ENCODE assay signal across 8 cellular contexts in genomic region chr6:24283043-24283985, GRCh38.
DNase-seq lines count a peak whose midpoint lies in the region; ATAC-seq and TF ChIP-seq lines count a peak whose summit lies in the region.

No MANE protein-coding gene starts in this region.

- TF ChIP-seq CTCF in AG09309 (IDR thresholded peaks at IDR 0.05; ENCODE audit: control insufficient read depth, insufficient read depth, low read depth, low read length, missing control alignments): peak; percentile 78

- no peak overlapping the region for H3K4me3 ChIP-seq in AG09309 (ENCODE audit: control insufficient read depth, low read depth, low read length)

- DNase-seq in AG09309 (ENCODE audit: low read depth): peak; percentile 38
- DNase-seq in NCI-H1417 (lab: John Stamatoyannopoulos, UW): peak; percentile 80 to 93 (median 86)
- peak; percentile 60 for DNase-seq in SKM-1 (lab: John Stamatoyannopoulos, UW; ENCODE audit: unreplicated experiment)
- peak in 45 of 61 donors; percentile 2 to 63 (median 16) for DNase-seq in caudate nucleus (lab: John Stamatoyannopoulos, UW)
- peak; percentile 86 for DNase-seq in iris pigment epithelial cell (ENCODE audit: low read depth)
- DNase-seq in stimulated activated CD4-positive, alpha-beta T cell treated with anti-CD3 and anti-CD28 coated beads, Interleukin-12 subunit alpha, Interleukin-12 subunit beta, amount 100 ng/mL, for 48 hours (ENCODE audit: low read depth in 2 of 3, low spot score in 1 of 3): peak; percentile 20

- peak; percentile 88 for ATAC-seq in GM18511 (IDR thresholded peaks at IDR 0.05; ENCODE audit: unreplicated experiment)
- ATAC-seq in HG02943 (IDR thresholded peaks at IDR 0.05; ENCODE audit: low read depth, unreplicated experiment): peak; percentile 88

- H3K27ac ChIP-seq in caudate nucleus (ENCODE audit: low read depth, low read length): no peak overlapping the region

Comparison
In these comparisons a context has a peak if more than half of its experiments do, and no peak if none do; other contexts are left out.
1. DNase-seq: peak in every context shown above with its lines; median percentile 86 in NCI-H1417; 86 in iris pigment epithelial cell; 60 in SKM-1; 38 in AG09309; 20 in stimulated activated CD4-positive, alpha-beta T cell treated with anti-CD3 and anti-CD28 coated beads, Interleukin-12 subunit alpha, Interleukin-12 subunit beta, amount 100 ng/mL, for 48 hours; 16 in caudate nucleus.